8 cellular contexts compared by ENCODE assay signal in the genomic region with DNA sequence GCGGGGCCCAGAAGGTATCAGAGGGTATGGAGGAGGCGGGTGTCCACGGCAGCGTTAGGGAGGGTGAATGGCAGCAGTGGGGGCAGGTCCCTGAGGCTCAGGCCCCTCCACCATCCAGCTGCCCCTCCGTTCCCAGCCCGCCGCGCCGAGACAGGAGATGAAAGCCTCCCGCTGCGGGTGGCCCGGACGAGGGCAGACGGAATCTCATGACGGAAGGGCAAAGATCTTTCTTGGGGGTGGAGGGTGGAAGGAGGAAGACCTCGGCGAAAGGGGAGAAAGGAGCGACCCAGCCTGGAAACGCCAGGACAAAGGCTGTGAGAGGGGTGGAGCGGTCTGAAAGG. TPM values are rescaled to one million over a fixed set of nuclear protein-coding genes. Genes with fewer than 3 reads are reported as not detected.
DNase-seq lines count a peak whose midpoint lies in the region; ATAC-seq and TF ChIP-seq lines count a peak whose summit lies in the region.

No MANE protein-coding gene starts in this region.

- H3K4me1 ChIP-seq in SJCRH30 (peaks cover 15% of the 10 kb centered on the region; the same call in 1 of the 2 replicates), vagina (peaks cover 54% of the 10 kb centered on the region)

- H3K36me3 ChIP-seq in SJCRH30 (peaks cover 2% of the 10 kb centered on the region; the same call in 1 of the 2 replicates), vagina (peaks cover 0 to 10% of the 10 kb centered on the region in 2 donors)

- H3K27ac ChIP-seq in SJCRH30 (peak overlapping the region; percentile 77), cingulate gyrus (ENCODE audit: low read depth, low read length) (peak overlapping the region; percentile 83), vagina (peak overlapping the region; percentile 84)

- H3K4me1 Mint-ChIP-seq in mesothelial cell of epicardium: peaks cover 8% of the 10 kb centered on the region

- H3K9me3 ChIP-seq in SJCRH30 (replicated peaks) (no peaks in the 10 kb centered on the region), vagina (no peaks in the 10 kb centered on the region)

- TF ChIP-seq CTCF in mesothelial cell of epicardium (IDR thresholded peaks at IDR 0.05; ENCODE audit: unreplicated experiment) (no peak), vagina (IDR thresholded peaks at IDR 0.05) (no peak)

- H3K27me3 ChIP-seq in SJCRH30 (no peaks in the 10 kb centered on the region), vagina (no peaks in the 10 kb centered on the region)

- DNase-seq in stimulated activated CD4-positive, alpha-beta T cell treated with anti-CD3 and anti-CD28 coated beads, Interleukin-1b, Interleukin-23, amount 100 ng/mL, for 4 hours (ENCODE audit: low read depth in 2 of 2): peak; percentile 18 to 37
- DNase-seq in stimulated activated CD4-positive, alpha-beta T cell treated with anti-CD3 and anti-CD28 coated beads, Interleukin-4, amount 100 ng/mL, for 24 hours: no peak
- DNase-seq in SJCRH30 (peak in 1 of 2 experiments; percentile 40), mesothelial cell of epicardium (ENCODE audit: low spot score in 2 of 2, unreplicated experiment in 2 of 2) (no peak), vagina (ENCODE audit: extremely low spot score in 2 of 2) (no peak), cerebellum (ENCODE audit: low spot score) (no peak)

- peaks cover 23% of the 10 kb centered on the region for H3K27me3 Mint-ChIP-seq in mesothelial cell of epicardium (ENCODE audit: low read depth)

- H3K4me3 ChIP-seq in SJCRH30: peak overlapping the region; percentile 99
- peak overlapping the region; percentile 60 to 78 for H3K4me3 ChIP-seq in vagina

- H3K9me3 Mint-ChIP-seq in mesothelial cell of epicardium: no peaks in the 10 kb centered on the region

- peak overlapping the region; percentile 43 for H3K27ac Mint-ChIP-seq in mesothelial cell of epicardium

- peak overlapping the region; percentile 91 for H3K4me3 Mint-ChIP-seq in mesothelial cell of epicardium

- TF ChIP-seq POLR2A in vagina (IDR thresholded peaks at IDR 0.05): no peak

- intact Hi-C loops in vagina (cut with DNase I): no loop called here

- peak; percentile 14 for ATAC-seq in HG03025 (IDR thresholded peaks at IDR 0.05; ENCODE audit: low FRiP score, unreplicated experiment)

- H3K36me3 Mint-ChIP-seq in mesothelial cell of epicardium: no peaks in the 10 kb centered on the region

RNA-seq across cellular contexts. Expression of gene MICAL1, which starts 0.4 kb away (rescaled TPM):
- total RNA-seq in SJCRH30 (2014; rRNA removed; shearing (Covaris generic)): 23.0 and 27.2 TPM in 2 replicates
- 26.3 to 30.3 TPM (median 29.6 TPM) in 3 replicates for total RNA-seq in mesothelial cell of epicardium
- total RNA-seq in vagina: 54.0 TPM
- 23.7 TPM for total RNA-seq in cerebellum

RNA-seq across cellular contexts. Expression of gene SMPD2, which starts 14.6 kb away (rescaled TPM):
- total RNA-seq in SJCRH30 (2014; rRNA removed; shearing (Covaris generic)): 7.6 and 8.2 TPM in 2 replicates
- total RNA-seq in mesothelial cell of epicardium: 9.8 to 11.9 TPM (median 10.4 TPM) in 3 replicates
- total RNA-seq in vagina: 21.4 TPM
- 6.4 TPM for total RNA-seq in cerebellum

RNA-seq across cellular contexts. Expression of gene PPIL6, which starts 14.7 kb away (rescaled TPM):
- 0.28 TPM in 1 of 2 replicates, not detected in the other for total RNA-seq in SJCRH30 (2014; rRNA removed; shearing (Covaris generic))
- total RNA-seq in mesothelial cell of epicardium: 2.9 to 4.8 TPM (median 4.8 TPM) in 3 replicates
- 3.9 TPM for total RNA-seq in vagina
- total RNA-seq in cerebellum: 14.5 TPM

RNA-seq across cellular contexts. Expression of gene ZBTB24, which starts 27.9 kb away (rescaled TPM):
- total RNA-seq in SJCRH30 (2014; rRNA removed; shearing (Covaris generic)): 15.4 and 17.5 TPM in 2 replicates
- total RNA-seq in mesothelial cell of epicardium: 8.0 to 9.4 TPM (median 9.1 TPM) in 3 replicates
- 6.6 TPM for total RNA-seq in vagina
- 9.8 TPM for total RNA-seq in cerebellum

Comparison
In these comparisons a context has a peak if more than half of its experiments do, and no peak if none do; other contexts are left out.
1. DNase-seq: peak in stimulated activated CD4-positive, alpha-beta T cell treated with anti-CD3 and anti-CD28 coated beads, Interleukin-1b, Interleukin-23, amount 100 ng/mL, for 4 hours (2 of 2); none in stimulated activated CD4-positive, alpha-beta T cell treated with anti-CD3 and anti-CD28 coated beads, Interleukin-4, amount 100 ng/mL, for 24 hours (single experiment), mesothelial cell of epicardium (0 of 2), vagina (0 of 2) and cerebellum (single experiment).
2. Peak in every context shown above with its lines, with median percentiles within 50 percentile points of each other: H3K27ac ChIP-seq.